In genomic region chr4:9532863-9533192, GRCh38 we compare ENCODE assay signal across 8 cellular contexts.
DNase-seq lines count a peak whose midpoint lies in the region; ATAC-seq and TF ChIP-seq lines count a peak whose summit lies in the region.
"Not testable (repeated sequence)": the region's sequence is repeated elsewhere in the genome, so short reads cannot be mapped to it uniquely, and the experiment has no call there.

No MANE protein-coding gene starts in this region.

- peaks cover 32% of the 10 kb centered on the region for H3K27me3 Mint-ChIP-seq in GM23338 (ENCODE audit: insufficient read depth, low read depth, poor library complexity)
- H3K27me3 Mint-ChIP-seq in activated T-helper 17 cell treated with anti-CD3 and anti-CD28 coated beads, Interleukin-2, amount 50 U/mL, for 72 hours, result peaks cover 42% of the 10 kb centered on the region
- peaks cover 22 to 35% (median 29%) of the 10 kb centered on the region in 5 donors for H3K27me3 Mint-ChIP-seq in naive thymus-derived CD4-positive, alpha-beta T cell

- not testable (repeated sequence) for ATAC-seq in GM23338; activated T-helper 17 cell treated with anti-CD3 and anti-CD28 coated beads, Interleukin-2, amount 50 U/mL, for 72 hours (replicated peaks); naive thymus-derived CD4-positive, alpha-beta T cell; upper lobe of left lung (ENCODE audit: low FRiP score in 2 of 2)

- not testable (repeated sequence) for H4K20me1 ChIP-seq in GM23338 (replicated peaks; ENCODE audit: insufficient read depth)

- H3K27ac Mint-ChIP-seq in GM23338; activated T-helper 17 cell treated with anti-CD3 and anti-CD28 coated beads, Interleukin-2, amount 50 U/mL, for 72 hours: not testable (repeated sequence)
- H3K27ac Mint-ChIP-seq in naive thymus-derived CD4-positive, alpha-beta T cell, result peak overlapping the region in 1 of 9 donors; percentile 21

- H3K27me3 ChIP-seq in GM23338 (ENCODE audit: insufficient read depth); naive thymus-derived CD4-positive, alpha-beta T cell (ENCODE audit: control insufficient read depth in 2 of 2, insufficient read depth in 2 of 2, low read length in 2 of 2); upper lobe of left lung: not testable (repeated sequence)
- H3K27me3 ChIP-seq in ectodermal cell (ENCODE audit: control insufficient read depth, insufficient read depth, low read length, poor library complexity, severe bottlenecking), result peaks cover 22% of the 10 kb centered on the region

- not testable (repeated sequence) for H3K9me3 Mint-ChIP-seq in GM23338; activated T-helper 17 cell treated with anti-CD3 and anti-CD28 coated beads, Interleukin-2, amount 50 U/mL, for 72 hours; naive thymus-derived CD4-positive, alpha-beta T cell

- TF ChIP-seq EP300 in upper lobe of left lung (IDR thresholded peaks at IDR 0.05), result not testable (repeated sequence)

- H3K9me3 ChIP-seq in ectodermal cell (ENCODE audit: control insufficient read depth, low read length); naive thymus-derived CD4-positive, alpha-beta T cell (ENCODE audit: control insufficient read depth in 2 of 3, low read length in 3 of 3); upper lobe of left lung: not testable (repeated sequence)

- WGBS in ectodermal cell, 2 experiments, result 17 to 27% methylated on average over 13 to 15 of the region's 15 CpGs
- 9 to 23% methylated on average over 7 to 10 of the region's 15 CpGs for WGBS in upper lobe of left lung, 2 donors

- H3K4me1 Mint-ChIP-seq in GM23338, result peaks cover 40% of the 10 kb centered on the region
- H3K4me1 Mint-ChIP-seq in activated T-helper 17 cell treated with anti-CD3 and anti-CD28 coated beads, Interleukin-2, amount 50 U/mL, for 72 hours; naive thymus-derived CD4-positive, alpha-beta T cell: not testable (repeated sequence)

- intact Hi-C loops in naive thymus-derived CD4-positive, alpha-beta T cell (cut with micrococcal nuclease), result loop anchor here (1.0 kb wide), 1 partner anchor 126 kb away; no protein-coding TSS in a partner anchor

- not testable (repeated sequence) for TF ChIP-seq POLR2A in upper lobe of left lung (IDR thresholded peaks at IDR 0.05)

- H3K79me2 ChIP-seq in GM23338 (replicated peaks; ENCODE audit: insufficient read depth), result not testable (repeated sequence)

- H3K4me3 ChIP-seq in GM23338, result peak overlapping the region; percentile 75
- peak overlapping the region; percentile 23 for H3K4me3 ChIP-seq in ectodermal cell (ENCODE audit: insufficient read depth, low read depth, low read length)
- peak overlapping the region; percentile 45 for H3K4me3 ChIP-seq in iPS-11a (ENCODE audit: low read depth, low read length)
- H3K4me3 ChIP-seq in naive thymus-derived CD4-positive, alpha-beta T cell (ENCODE audit: low read length), result not testable (repeated sequence)
- H3K4me3 ChIP-seq in skeletal muscle cell (ENCODE audit: low read depth, low read length), result peak overlapping the region; percentile 52
- peak overlapping the region in 3 of 4 donors; percentile 57 to 66 (median 65) for H3K4me3 ChIP-seq in upper lobe of left lung

- not testable (repeated sequence) for H2AFZ ChIP-seq in GM23338

- not testable (repeated sequence) for H3K9me2 ChIP-seq in GM23338 (ENCODE audit: insufficient read depth)

- not testable (repeated sequence) for H3K4me1 ChIP-seq in GM23338 (ENCODE audit: insufficient read depth); ectodermal cell (ENCODE audit: control insufficient read depth, insufficient read depth, low read length); naive thymus-derived CD4-positive, alpha-beta T cell (ENCODE audit: control insufficient read depth in 2 of 2, insufficient read depth in 2 of 2, low read length in 2 of 2)
- H3K4me1 ChIP-seq in upper lobe of left lung, result peaks cover 6 to 14% (median 7%) of the 10 kb centered on the region in 4 donors

- not testable (repeated sequence) for H3K36me3 ChIP-seq in GM23338 (ENCODE audit: insufficient read depth); ectodermal cell (ENCODE audit: control insufficient read depth, insufficient read depth, low read length); naive thymus-derived CD4-positive, alpha-beta T cell (ENCODE audit: control insufficient read depth in 2 of 3, insufficient read depth in 3 of 3, low read length in 3 of 3); upper lobe of left lung

- H3F3A ChIP-seq in GM23338 (replicated peaks; ENCODE audit: low read depth), result not testable (repeated sequence)

- not testable (repeated sequence) for H3K27ac ChIP-seq in GM23338 (ENCODE audit: low read depth); ectodermal cell (ENCODE audit: insufficient read depth, low read depth, low read length, poor library complexity, severe bottlenecking); naive thymus-derived CD4-positive, alpha-beta T cell (ENCODE audit: low read depth, low read length)
- peak overlapping the region in 2 of 4 donors; percentile 54 to 65 for H3K27ac ChIP-seq in upper lobe of left lung

- peak overlapping the region; percentile 72 for H3K4me3 Mint-ChIP-seq in GM23338
- peak overlapping the region; percentile 67 for H3K4me3 Mint-ChIP-seq in activated T-helper 17 cell treated with anti-CD3 and anti-CD28 coated beads, Interleukin-2, amount 50 U/mL, for 72 hours
- H3K4me3 Mint-ChIP-seq in naive thymus-derived CD4-positive, alpha-beta T cell, result peak overlapping the region; percentile 32 to 80 (median 68)

- POLR2A ChIA-PET in naive thymus-derived CD4-positive, alpha-beta T cell (lab: Charles Lee), result not testable (repeated sequence)

- CTCF ChIA-PET in naive thymus-derived CD4-positive, alpha-beta T cell (lab: Charles Lee), result interaction anchor here (0.7 kb wide), 2 partner anchors 641 to 869 kb away, joined by 3 to 4 read pairs; no protein-coding TSS in a partner anchor

- not testable (repeated sequence) for H3K36me3 Mint-ChIP-seq in GM23338 (ENCODE audit: low read depth); activated T-helper 17 cell treated with anti-CD3 and anti-CD28 coated beads, Interleukin-2, amount 50 U/mL, for 72 hours (ENCODE audit: low read depth); naive thymus-derived CD4-positive, alpha-beta T cell

- TF ChIP-seq CTCF in GM23338 (conservative IDR thresholded peaks at IDR 0.05; ENCODE audit: low read depth in 2 of 2); upper lobe of left lung (IDR thresholded peaks at IDR 0.05): not testable (repeated sequence)

- DNase-seq in GM23338 (ENCODE audit: low spot score) (peak; percentile 36), NOMO-1 treated with dmso at 0.1 percent for 144 hours (lab: John Stamatoyannopoulos, UW; ENCODE audit: unreplicated experiment) (peak; percentile 0)
- not testable (repeated sequence) for DNase-seq in naive thymus-derived CD4-positive, alpha-beta T cell; skeletal muscle cell (ENCODE audit: low read depth); upper lobe of left lung

- H3K4me2 ChIP-seq in GM23338, result peak overlapping the region; percentile 85; the same call in 1 of the 2 replicates
